In genomic region chr7:47301078-47301477, GRCh38 we compare ENCODE assay signal across 1 cellular context.
TF ChIP-seq lines count a peak whose summit lies in the region.

No MANE protein-coding gene starts in this region.

TF ChIP-seq in GM23338, 12 proteins besides CTCF, POLR2A, EP300 and RAD21 (continued from another document):
- no peak for TF ChIP-seq CREB1 (CRISPR knock-in tag; IDR thresholded peaks at IDR 0.05; ENCODE audit: low read depth)
- no peak for TF ChIP-seq POLR2AphosphoS5 (IDR thresholded peaks at IDR 0.05; ENCODE audit: low read depth)
- no peak for TF ChIP-seq ETS1 (IDR thresholded peaks at IDR 0.05)
